In genomic region chr11:75793966-75794365, GRCh38 we compare ENCODE assay signal across 11 cellular contexts.
"Had no signal": no experiment of that assay in that cellular context is flagged by ENCODE, and none has a peak within 500 bp of the region (broad histone marks: within the 10 kb centered on the region; RNA-seq: fewer than 3 reads in every experiment).

No MANE protein-coding gene starts in this region.

- H3K4me3 ChIP-seq: thoracic aorta had no signal

- ATAC-seq: activated CD4-positive, CD25-positive, alpha-beta regulatory T cell treated with anti-CD3 and anti-CD28 coated beads, Interleukin-2, amount 50 U/mL, for 24 hours; esophagus mucosa; natural killer cell; stimulated activated naive CD8-positive, alpha-beta T cell treated with anti-CD3 and anti-CD28 coated beads, Interleukin-15, amount 100 ng/mL, for 72 hours had no signal

- H3K9me3 ChIP-seq: thoracic aorta had no signal

- H3K27ac ChIP-seq: thoracic aorta had no signal

- DNase-seq: activated CD4-positive, alpha-beta T cell treated with anti-CD3 and anti-CD28 coated beads, Interleukin-2, amount 50 U/mL, for 4 hours; activated naive CD4-positive, alpha-beta T cell treated with anti-CD3 and anti-CD28 coated beads, Interleukin-2, amount 50 U/mL, for 16 hours; activated T-cell treated with anti-CD3 and anti-CD28 coated beads, Interleukin-2, amount 50 U/mL, for 1 hour; immature natural killer cell; natural killer cell; stimulated activated CD4-positive, alpha-beta T cell treated with anti-CD3 and anti-CD28 coated beads, Interleukin-4, amount 100 ng/mL, for 1 hour; stimulated activated CD8-positive, alpha-beta memory T cell treated with anti-CD3 and anti-CD28 coated beads, Interleukin-4, amount 100 ng/mL, for 48 hours; stimulated activated naive CD8-positive, alpha-beta T cell treated with anti-CD3 and anti-CD28 coated beads, Interleukin-15, amount 100 ng/mL, for 72 hours had no signal

- H3K36me3 ChIP-seq: thoracic aorta had no signal
